Comparison of ENCODE assay signal across 18 cellular contexts in genomic region chr18:8362863-8363262, GRCh38.
"Had no signal": no experiment of that assay in that cellular context is flagged by ENCODE, and none has a peak within 500 bp of the region (broad histone marks: within the 10 kb centered on the region; RNA-seq: fewer than 3 reads in every experiment).

No MANE protein-coding gene starts in this region.

- H3K27me3 ChIP-seq: SJCRH30 had no signal

- H3K4me3 ChIP-seq: SJCRH30 had no signal

- H3K9me3 ChIP-seq: SJCRH30 had no signal

- H3K27ac ChIP-seq: HL-60, SJCRH30 had no signal

- H3K36me3 ChIP-seq: SJCRH30 had no signal

- ATAC-seq: SK-N-SH treated with all-trans-retinoic acid at 6 μM for 48 hours had no signal

- DNase-seq: KBM-7, MV-4-11, NCI-H1048, NCI-H1105, NCI-H1436 treated with DMSO at 0.1 percent for 48 hours, NCI-H1694, NCI-H187 treated with DMSO at 0.1 percent for 48 hours, NCI-H2029 treated with DMSO at 0.1 percent for 48 hours, NCI-H2171 treated with DMSO at 0.1 percent for 48 hours, NCI-H345, NCI-H446 treated with DMSO at 0.1 percent for 48 hours, NCI-H510A treated with DMSO at 0.1 percent for 48 hours, NCI-H774, RPMI8226, SHP77 treated with DMSO at 0.1 percent for 48 hours, SJCRH30 had no signal
